In the genomic region with DNA sequence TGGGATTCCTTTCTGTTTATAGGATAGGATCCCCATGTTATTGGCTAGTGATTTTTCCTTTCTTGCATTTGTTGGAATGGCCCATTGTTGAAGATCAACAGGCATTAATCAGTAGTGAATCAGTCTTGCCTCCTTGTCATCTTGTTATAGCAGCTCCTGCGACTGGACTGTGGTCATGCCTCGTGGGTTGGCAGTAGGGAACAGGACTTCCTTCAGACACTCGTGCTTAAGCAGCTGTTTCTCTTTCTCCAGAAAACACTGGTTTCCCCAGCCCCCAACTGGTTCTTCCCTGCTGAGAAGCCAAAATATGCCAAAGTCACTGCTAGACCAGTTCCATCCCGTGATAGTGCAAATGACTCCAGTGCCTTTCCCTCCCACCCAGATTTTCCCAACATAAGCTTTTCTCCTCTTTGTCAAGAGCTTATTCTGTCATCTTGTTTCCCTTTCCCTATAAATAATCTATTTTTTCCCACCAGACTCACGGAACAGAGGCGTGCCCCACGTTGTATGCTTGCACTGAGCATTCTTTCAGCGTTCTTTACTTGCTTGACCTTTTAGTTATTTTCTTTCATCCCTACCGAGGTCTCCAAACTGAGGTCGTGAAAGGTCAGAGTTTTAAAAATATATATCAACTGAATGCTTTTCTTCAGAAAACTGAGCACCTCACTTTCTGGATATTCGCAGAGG, we compare ENCODE assay signal across 10 cellular contexts.
DNase-seq lines count a peak whose midpoint lies in the region; ATAC-seq lines count a peak whose summit lies in the region.
"Had no signal": no experiment of that assay in that cellular context is flagged by ENCODE, and none has a peak within 500 bp of the region (broad histone marks: within the 10 kb centered on the region; RNA-seq: fewer than 3 reads in every experiment).

No MANE protein-coding gene starts in this region.

- intact Hi-C loops in left ventricle myocardium superior (cut with micrococcal nuclease): no loop called here
- intact Hi-C loops in sciatic nerve (cut with DNase I): no loop called here

- peak; percentile 26 for ATAC-seq in left ventricle myocardium superior
- ATAC-seq in sciatic nerve: peak; percentile 78
- no peak for ATAC-seq in GM21529 (IDR thresholded peaks at IDR 0.05; ENCODE audit: unreplicated experiment)
- ATAC-seq in GM21825 (IDR thresholded peaks at IDR 0.05; ENCODE audit: unreplicated experiment): no peak
- ATAC-seq: GM12878 had no signal

- DNase-seq in ELF-1 (ENCODE audit: low read depth, low spot score) (peak; percentile 68), UCSD-AML1 (lab: John Stamatoyannopoulos, UW; ENCODE audit: unreplicated experiment) (peak; percentile 43), left ventricle myocardium superior (no peak), sciatic nerve (ENCODE audit: low spot score) (peak; percentile 72), inferior parietal cortex (ENCODE audit: extremely low spot score) (no peak)
- no peak for DNase-seq in activated CD4-positive, alpha-beta T cell treated with anti-CD3 and anti-CD28 coated beads for 1 hour
- DNase-seq: activated CD8-positive, alpha-beta memory T cell treated with anti-CD3 and anti-CD28 coated beads, Interleukin-2, amount 50 U/mL, for 4 hours had no signal

Comparison
In these comparisons a context has a peak if more than half of its experiments do, and no peak if none do; other contexts are left out.
1. DNase-seq: peak in ELF-1 (single experiment), UCSD-AML1 (single experiment) and sciatic nerve (single experiment); none in left ventricle myocardium superior (single experiment), activated CD4-positive, alpha-beta T cell treated with anti-CD3 and anti-CD28 coated beads for 1 hour (single experiment) and inferior parietal cortex (single experiment).
2. ATAC-seq: peak in left ventricle myocardium superior (single experiment) and sciatic nerve (single experiment); none in GM21529 (single experiment) and GM21825 (single experiment).